Comparison of ENCODE assay signal across 14 cellular contexts in genomic region chr3:135516143-135516542, GRCh38.
DNase-seq lines count a peak whose midpoint lies in the region; ATAC-seq and TF ChIP-seq lines count a peak whose summit lies in the region.
"Had no signal": no experiment of that assay in that cellular context is flagged by ENCODE, and none has a peak within 500 bp of the region (broad histone marks: within the 10 kb centered on the region; RNA-seq: fewer than 3 reads in every experiment).

No MANE protein-coding gene starts in this region.

- H3K27ac Mint-ChIP-seq in activated CD8-positive, alpha-beta T cell treated with anti-CD3 and anti-CD28 coated beads for 36 hours: no peak overlapping the region
- H3K27ac Mint-ChIP-seq in CD4-positive, alpha-beta memory T cell: no peak overlapping the region
- H3K27ac Mint-ChIP-seq: activated CD4-positive, alpha-beta T cell treated with anti-CD3 and anti-CD28 coated beads, Interleukin-2, amount 10 ng/mL, durations not matched to agents 7 days and 5 days; activated naive CD8-positive, alpha-beta T cell; immature natural killer cell had no signal

- no peak for TF ChIP-seq EP300 in esophagus muscularis mucosa (IDR thresholded peaks at IDR 0.05)

- no peaks in the 10 kb centered on the region for H3K4me1 ChIP-seq in Panc1 (ENCODE audit: control insufficient read depth, insufficient read depth, low read length)
- H3K4me1 ChIP-seq in esophagus muscularis mucosa: no peaks in the 10 kb centered on the region
- H3K4me1 ChIP-seq in upper lobe of right lung: no peaks in the 10 kb centered on the region
- no peaks in the 10 kb centered on the region for H3K4me1 ChIP-seq in CD4-positive, alpha-beta memory T cell (ENCODE audit: insufficient read depth, low read length)

- no peak for TF ChIP-seq POLR2A in esophagus muscularis mucosa (IDR thresholded peaks at IDR 0.05; ENCODE audit: low read depth)

- TF ChIP-seq CTCF in GM12872 (IDR thresholded peaks at IDR 0.05; ENCODE audit: insufficient read depth, low read depth, low read length) (peak; percentile 21; the same call in 1 of the 3 replicates), Panc1 (IDR thresholded peaks at IDR 0.05) (peak; percentile 40; the same call in 1 of the 2 replicates), esophagus muscularis mucosa (IDR thresholded peaks at IDR 0.05) (no peak), upper lobe of right lung (IDR thresholded peaks at IDR 0.05) (no peak)
- no peak for TF ChIP-seq CTCF in activated CD8-positive, alpha-beta T cell treated with anti-CD3 and anti-CD28 coated beads for 36 hours (IDR thresholded peaks at IDR 0.05)

- intact Hi-C loops in Panc1 (cut with micrococcal nuclease; ENCODE audit: unreplicated experiment) (no loop called here), esophagus muscularis mucosa (cut with DNase I) (no loop called here), upper lobe of right lung (cut with DNase I) (no loop called here)
- intact Hi-C loops in activated CD8-positive, alpha-beta T cell treated with anti-CD3 and anti-CD28 coated beads for 36 hours (cut with micrococcal nuclease): no loop called here
- intact Hi-C loops in CD4-positive, alpha-beta memory T cell (cut with micrococcal nuclease): no loop called here

- H3K36me3 ChIP-seq in Panc1 (ENCODE audit: control insufficient read depth, insufficient read depth, low read length): no peaks in the 10 kb centered on the region
- no peaks in the 10 kb centered on the region for H3K36me3 ChIP-seq in esophagus muscularis mucosa
- H3K36me3 ChIP-seq in upper lobe of right lung: no peaks in the 10 kb centered on the region
- H3K36me3 ChIP-seq in CD4-positive, alpha-beta memory T cell (ENCODE audit: insufficient read depth, low read length): no peaks in the 10 kb centered on the region

- no TSS peak for BruUV-seq in Panc1 (replicated peaks; lab: Mats Ljungman, UMichigan)

- no peaks in the 10 kb centered on the region for H3K27me3 Mint-ChIP-seq in activated CD8-positive, alpha-beta T cell treated with anti-CD3 and anti-CD28 coated beads for 36 hours
- H3K27me3 Mint-ChIP-seq in CD4-positive, alpha-beta memory T cell: peaks cover 0 to 7% of the 10 kb centered on the region in 2 donors
- H3K27me3 Mint-ChIP-seq: activated CD4-positive, alpha-beta T cell treated with anti-CD3 and anti-CD28 coated beads, Interleukin-2, amount 10 ng/mL, durations not matched to agents 7 days and 5 days; activated naive CD8-positive, alpha-beta T cell had no signal

- H3K27ac ChIP-seq in Panc1 (ENCODE audit: low read length) (no peak overlapping the region), esophagus muscularis mucosa (replicated peaks in 1 of 4) (no peak overlapping the region), upper lobe of right lung (no peak overlapping the region)
- no peak overlapping the region for H3K27ac ChIP-seq in CD4-positive, alpha-beta memory T cell (ENCODE audit: low read depth, low read length)

- H3K4me1 Mint-ChIP-seq in activated CD8-positive, alpha-beta T cell treated with anti-CD3 and anti-CD28 coated beads for 36 hours (ENCODE audit: low read depth): no peaks in the 10 kb centered on the region
- no peaks in the 10 kb centered on the region for H3K4me1 Mint-ChIP-seq in CD4-positive, alpha-beta memory T cell
- H3K4me1 Mint-ChIP-seq: immature natural killer cell had no signal

- WGBS in esophagus muscularis mucosa: 26% methylated on average over 3 of the region's 3 CpGs

- H3K36me3 Mint-ChIP-seq in activated CD8-positive, alpha-beta T cell treated with anti-CD3 and anti-CD28 coated beads for 36 hours (ENCODE audit: low read depth): no peaks in the 10 kb centered on the region
- H3K36me3 Mint-ChIP-seq in CD4-positive, alpha-beta memory T cell: no peaks in the 10 kb centered on the region
- H3K36me3 Mint-ChIP-seq: activated naive CD8-positive, alpha-beta T cell; immature natural killer cell had no signal

- no peak for DNase-seq in Panc1 (ENCODE audit: low read depth, low spot score)
- peak; percentile 84 for DNase-seq in esophagus muscularis mucosa (ENCODE audit: extremely low spot score)
- peak; percentile 6 for DNase-seq in renal cortical epithelial cell (ENCODE audit: low read depth)
- DNase-seq in NCI-H1105 treated with DMSO at 0.1 percent for 48 hours (lab: John Stamatoyannopoulos, UW): no peak
- no peak for DNase-seq in upper lobe of right lung
- DNase-seq in activated CD8-positive, alpha-beta T cell treated with anti-CD3 and anti-CD28 coated beads for 36 hours: no peak
- no peak for DNase-seq in CD4-positive, alpha-beta memory T cell
- DNase-seq: activated CD4-positive, alpha-beta T cell treated with anti-CD3 and anti-CD28 coated beads, Interleukin-2, amount 10 ng/mL, durations not matched to agents 7 days and 5 days; effector CD4-positive, alpha-beta T cell; immature natural killer cell; NCI-H2081; stimulated activated CD4-positive, alpha-beta T cell treated with anti-CD3 and anti-CD28 coated beads, Interleukin-2, amount 100 ng/mL, for 48 hours had no signal

- no peaks in the 10 kb centered on the region for H3K9me3 Mint-ChIP-seq in activated CD8-positive, alpha-beta T cell treated with anti-CD3 and anti-CD28 coated beads for 36 hours
- peaks cover 0 to 15% (median 4%) of the 10 kb centered on the region in 8 donors for H3K9me3 Mint-ChIP-seq in CD4-positive, alpha-beta memory T cell
- H3K9me3 Mint-ChIP-seq: activated CD4-positive, alpha-beta T cell treated with anti-CD3 and anti-CD28 coated beads, Interleukin-2, amount 10 ng/mL, durations not matched to agents 7 days and 5 days had no signal

- no peak overlapping the region for H3K4me3 Mint-ChIP-seq in activated CD8-positive, alpha-beta T cell treated with anti-CD3 and anti-CD28 coated beads for 36 hours
- H3K4me3 Mint-ChIP-seq in CD4-positive, alpha-beta memory T cell: no peak overlapping the region
- H3K4me3 Mint-ChIP-seq: activated CD4-positive, alpha-beta T cell treated with anti-CD3 and anti-CD28 coated beads, Interleukin-2, amount 10 ng/mL, durations not matched to agents 7 days and 5 days; activated naive CD8-positive, alpha-beta T cell; immature natural killer cell had no signal

- in situ Hi-C loops in Panc1 (cut with HindIII; ENCODE audit: low pct_unique_long_range_greater_than_20kb, low sequenced_read_pairs): no loop called here

- CTCF ChIA-PET in Panc1 (lab: Charles Lee): interaction anchor here (0.6 kb wide), 1 partner anchor 384 kb away, joined by 3 read pairs; no protein-coding TSS in a partner anchor
- CTCF ChIA-PET in activated CD8-positive, alpha-beta T cell treated with anti-CD3 and anti-CD28 coated beads for 36 hours (lab: Charles Lee): no interaction called here
- CTCF ChIA-PET in CD4-positive, alpha-beta memory T cell (lab: Charles Lee; ENCODE audit: partially characterized antibody): no interaction called here

- H3K9me3 ChIP-seq in Panc1 (ENCODE audit: control insufficient read depth, insufficient read depth, low read depth, low read length): no peaks in the 10 kb centered on the region
- no peaks in the 10 kb centered on the region for H3K9me3 ChIP-seq in esophagus muscularis mucosa
- H3K9me3 ChIP-seq in upper lobe of right lung: no peaks in the 10 kb centered on the region
- H3K9me3 ChIP-seq in CD4-positive, alpha-beta memory T cell (ENCODE audit: control insufficient read depth in 1 of 2, low read length in 2 of 2): no peaks in the 10 kb centered on the region

- peak; percentile 51; the same call in 1 of the 2 replicates for ATAC-seq in Panc1
- no peak for ATAC-seq in upper lobe of right lung
- no peak for ATAC-seq in activated CD8-positive, alpha-beta T cell treated with anti-CD3 and anti-CD28 coated beads for 36 hours

- H3K27me3 ChIP-seq in Panc1 (ENCODE audit: control insufficient read depth, insufficient read depth, low read length): peaks cover 8% of the 10 kb centered on the region; the same call in 1 of the 2 replicates
- no peaks in the 10 kb centered on the region for H3K27me3 ChIP-seq in esophagus muscularis mucosa
- H3K27me3 ChIP-seq in upper lobe of right lung: no peaks in the 10 kb centered on the region
- no peaks in the 10 kb centered on the region for H3K27me3 ChIP-seq in CD4-positive, alpha-beta memory T cell (ENCODE audit: insufficient read depth, low read length)

- H3K4me3 ChIP-seq in Panc1 (ENCODE audit: low read depth in 2 of 2, low read length in 2 of 2) (no peak overlapping the region), esophagus muscularis mucosa (no peak overlapping the region), upper lobe of right lung (no peak overlapping the region)
- H3K4me3 ChIP-seq in CD4-positive, alpha-beta memory T cell (ENCODE audit: low read length in 2 of 2): no peak overlapping the region

- POLR2A ChIA-PET in Panc1 (lab: Charles Lee): no interaction called here
- POLR2A ChIA-PET in activated CD8-positive, alpha-beta T cell treated with anti-CD3 and anti-CD28 coated beads for 36 hours (lab: Charles Lee): no interaction called here
- POLR2A ChIA-PET in CD4-positive, alpha-beta memory T cell (lab: Charles Lee; ENCODE audit: partially characterized antibody): no interaction called here

Comparison
In these comparisons a context has a peak if more than half of its experiments do, and no peak if none do; other contexts are left out.
1. CTCF ChIP-seq: peak in GM12872 (single experiment) and Panc1 (single experiment); none in esophagus muscularis mucosa (0 of 3), upper lobe of right lung (single experiment) and activated CD8-positive, alpha-beta T cell treated with anti-CD3 and anti-CD28 coated beads for 36 hours (single experiment).
2. DNase-seq: peak in esophagus muscularis mucosa (single experiment) and renal cortical epithelial cell (single experiment); none in Panc1 (single experiment), NCI-H1105 treated with DMSO at 0.1 percent for 48 hours (single experiment), upper lobe of right lung (single experiment), activated CD8-positive, alpha-beta T cell treated with anti-CD3 and anti-CD28 coated beads for 36 hours (single experiment) and CD4-positive, alpha-beta memory T cell (0 of 5).